8 cellular contexts compared by ENCODE assay signal in the genomic region with DNA sequence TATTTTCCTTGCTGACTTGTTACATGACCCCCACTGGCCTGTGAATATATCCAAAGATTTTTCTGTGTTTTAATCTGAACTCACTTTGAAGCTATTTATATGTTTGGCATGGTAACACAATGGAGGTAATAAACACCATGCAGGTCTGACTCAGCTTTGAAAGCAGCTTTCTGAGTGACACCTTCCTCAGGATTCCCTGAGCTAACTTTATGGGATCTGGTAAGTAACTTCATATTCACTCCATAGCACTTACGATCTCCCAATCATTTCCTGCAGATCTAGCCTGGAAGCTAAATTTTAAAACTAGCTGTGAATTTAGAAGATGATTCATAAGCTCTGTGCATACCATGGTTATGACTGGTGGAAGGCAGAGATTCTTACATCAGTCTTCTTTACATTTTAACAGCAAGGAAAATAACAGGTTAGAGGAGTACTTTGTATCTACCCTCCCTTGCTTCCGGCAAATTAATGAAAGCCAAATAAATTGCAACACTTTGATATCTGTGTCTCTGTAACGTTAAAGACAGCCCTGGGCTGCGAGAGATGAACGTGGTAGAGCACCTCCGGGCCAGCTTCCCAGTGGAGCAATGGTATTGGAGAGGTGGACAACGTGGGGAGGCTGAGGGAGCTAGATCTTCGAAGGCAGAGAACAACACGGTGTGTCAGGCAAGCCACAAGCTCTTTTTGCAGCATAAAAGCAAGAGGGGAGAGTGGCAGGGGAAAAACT.
DNase-seq lines count a peak whose midpoint lies in the region; ATAC-seq and FAIRE-seq lines count a peak whose summit lies in the region.

No MANE protein-coding gene starts in this region.

- peaks cover 84% of the 10 kb centered on the region for H3K36me3 Mint-ChIP-seq in activated T-helper 2 cell treated with anti-CD3 and anti-CD28 coated beads, Interferon-gamma antibody, Interleukin-2, Interleukin-4, amounts not matched to agents 10 μg/mL and 5 μg/mL and 100 μg/mL, durations not matched to agents 14 hours and 24 hours and 36 hours (ENCODE audit: low read depth)

- H3K27me3 Mint-ChIP-seq in activated T-helper 2 cell treated with anti-CD3 and anti-CD28 coated beads, Interferon-gamma antibody, Interleukin-2, Interleukin-4, amounts not matched to agents 10 μg/mL and 5 μg/mL and 100 μg/mL, durations not matched to agents 14 hours and 24 hours and 36 hours (ENCODE audit: low read depth): no peaks in the 10 kb centered on the region

- H3K27ac Mint-ChIP-seq in activated T-helper 2 cell treated with anti-CD3 and anti-CD28 coated beads, Interferon-gamma antibody, Interleukin-2, Interleukin-4, amounts not matched to agents 10 μg/mL and 5 μg/mL and 100 μg/mL, durations not matched to agents 14 hours and 24 hours and 36 hours: peak overlapping the region; percentile 66

- intact Hi-C loops in activated T-helper 2 cell treated with anti-CD3 and anti-CD28 coated beads, Interferon-gamma antibody, Interleukin-2, Interleukin-4, amounts not matched to agents 10 μg/mL and 5 μg/mL and 100 μg/mL, durations not matched to agents 14 hours and 24 hours and 36 hours (cut with micrococcal nuclease): no loop called here
- intact Hi-C loops in left ventricle myocardium superior (cut with micrococcal nuclease): no loop called here

- no peaks in the 10 kb centered on the region for H3K9me3 Mint-ChIP-seq in activated T-helper 2 cell treated with anti-CD3 and anti-CD28 coated beads, Interferon-gamma antibody, Interleukin-2, Interleukin-4, amounts not matched to agents 10 μg/mL and 5 μg/mL and 100 μg/mL, durations not matched to agents 14 hours and 24 hours and 36 hours

- ATAC-seq in left ventricle myocardium superior (peak; percentile 24), HG02981 (IDR thresholded peaks at IDR 0.05; ENCODE audit: unreplicated experiment) (no peak), HG02852 (IDR thresholded peaks at IDR 0.05; ENCODE audit: unreplicated experiment) (no peak)

- FAIRE-seq in frontal cortex (lab: Jason Lieb, UNC): no peak

- peaks cover 65% of the 10 kb centered on the region for H3K4me1 Mint-ChIP-seq in activated T-helper 2 cell treated with anti-CD3 and anti-CD28 coated beads, Interferon-gamma antibody, Interleukin-2, Interleukin-4, amounts not matched to agents 10 μg/mL and 5 μg/mL and 100 μg/mL, durations not matched to agents 14 hours and 24 hours and 36 hours (ENCODE audit: low read depth)

- H3K4me3 Mint-ChIP-seq in activated T-helper 2 cell treated with anti-CD3 and anti-CD28 coated beads, Interferon-gamma antibody, Interleukin-2, Interleukin-4, amounts not matched to agents 10 μg/mL and 5 μg/mL and 100 μg/mL, durations not matched to agents 14 hours and 24 hours and 36 hours (ENCODE audit: low read depth): no peak overlapping the region

- DNase-seq in DMS53 (lab: John Stamatoyannopoulos, UW): peak; percentile 70
- DNase-seq in DMS53 treated with DMSO at 0.1 percent for 48 hours (lab: John Stamatoyannopoulos, UW; ENCODE audit: unreplicated experiment): no peak
- DNase-seq in activated T-helper 2 cell treated with anti-CD3 and anti-CD28 coated beads, Interferon-gamma antibody, Interleukin-2, Interleukin-4, amounts not matched to agents 10 μg/mL and 5 μg/mL and 100 μg/mL, durations not matched to agents 14 hours and 24 hours and 36 hours (ENCODE audit: low spot score): no peak
- DNase-seq in left ventricle myocardium superior: no peak
- DNase-seq in stromal cell of bone marrow (ENCODE audit: low read depth): peak; percentile 63
- DNase-seq in frontal cortex (ENCODE audit: low spot score in 2 of 2): no peak

Comparison
In these comparisons a context has a peak if more than half of its experiments do, and no peak if none do; other contexts are left out.
1. DNase-seq: peak in DMS53 (single experiment) and stromal cell of bone marrow (single experiment); none in DMS53 treated with DMSO at 0.1 percent for 48 hours (single experiment), activated T-helper 2 cell treated with anti-CD3 and anti-CD28 coated beads, Interferon-gamma antibody, Interleukin-2, Interleukin-4, amounts not matched to agents 10 μg/mL and 5 μg/mL and 100 μg/mL, durations not matched to agents 14 hours and 24 hours and 36 hours (single experiment), left ventricle myocardium superior (single experiment) and frontal cortex (0 of 2).